Comparison of ENCODE assay signal across 8 cellular contexts in the genomic region with DNA sequence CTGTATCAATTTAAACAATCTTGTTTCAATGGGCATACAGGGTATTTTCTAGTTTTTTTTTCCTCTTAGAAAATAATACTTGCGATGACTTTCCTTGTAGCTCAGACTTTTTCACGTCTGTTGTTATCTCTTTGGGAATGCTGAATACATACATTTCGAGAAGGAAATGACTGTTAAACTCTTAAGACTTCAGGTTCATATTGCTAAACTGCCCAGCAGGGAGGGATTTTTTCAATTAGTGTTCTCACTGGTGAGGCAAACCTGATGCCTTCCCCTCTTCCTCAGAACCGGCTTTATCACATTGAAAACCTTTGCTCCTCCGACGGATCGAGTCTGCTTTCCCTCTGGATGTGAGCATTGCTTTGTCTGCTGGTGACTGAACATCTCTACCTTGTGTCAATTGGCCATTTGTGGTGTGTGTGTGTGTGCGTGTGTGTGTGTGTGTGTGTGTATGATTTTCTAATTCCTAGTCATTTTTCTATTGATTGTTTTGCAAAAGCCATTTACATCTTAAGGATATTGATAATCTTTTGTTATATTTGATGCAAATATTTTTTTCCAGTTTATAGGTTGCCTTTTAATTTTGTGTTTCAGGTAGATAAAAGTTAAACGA. TPM values are rescaled to one million over a fixed set of nuclear protein-coding genes. Genes with fewer than 3 reads are reported as not detected.
DNase-seq lines count a peak whose midpoint lies in the region; ATAC-seq, FAIRE-seq and TF ChIP-seq lines count a peak whose summit lies in the region.

No MANE protein-coding gene starts in this region.

- H3K4me1 Mint-ChIP-seq in T-helper 1 cell treated with Interleukin-12 subunit alpha and Interleukin-12 subunit beta and Interleukin-4 antibody, amounts not matched to agents 30 μg/mL and 1 μg/mL, for 36 hours (ENCODE audit: low read depth) = peaks cover 82% of the 10 kb centered on the region

- intact Hi-C loops in endothelial cell of umbilical vein (cut with micrococcal nuclease) = loop anchor here (2.0 kb wide), 1 partner anchor 78 kb away; no protein-coding TSS in a partner anchor

- H3K9me3 Mint-ChIP-seq in T-helper 1 cell treated with Interleukin-12 subunit alpha and Interleukin-12 subunit beta and Interleukin-4 antibody, amounts not matched to agents 30 μg/mL and 1 μg/mL, for 36 hours = no peaks in the 10 kb centered on the region

- peak; percentile 81 for TF ChIP-seq POLR2A in endothelial cell of umbilical vein (IDR thresholded peaks at IDR 0.05; ENCODE audit: low read depth, low read length)

- BruUV-seq in endothelial cell of umbilical vein (replicated peaks; lab: Mats Ljungman, UMichigan) = no TSS peak

- H3K27me3 Mint-ChIP-seq in T-helper 1 cell treated with Interleukin-12 subunit alpha and Interleukin-12 subunit beta and Interleukin-4 antibody, amounts not matched to agents 30 μg/mL and 1 μg/mL, for 36 hours (ENCODE audit: low read depth) = peaks cover 11% of the 10 kb centered on the region

- no peaks in the 10 kb centered on the region for H3K9me1 ChIP-seq in endothelial cell of umbilical vein (replicated peaks; ENCODE audit: control insufficient read depth, extremely low read depth, insufficient read depth, low read length)

- H3K9ac ChIP-seq in endothelial cell of umbilical vein (replicated peaks; ENCODE audit: extremely low read depth, insufficient read depth, low read length) = peak overlapping the region; percentile 98

- peaks cover 98% of the 10 kb centered on the region for H3K79me2 ChIP-seq in endothelial cell of umbilical vein (ENCODE audit: control insufficient read depth, insufficient read depth, low read length)

- peak overlapping the region; percentile 91 for H3K4me2 ChIP-seq in endothelial cell of umbilical vein (ENCODE audit: insufficient read depth, low read length)

- POLR2A ChIA-PET in endothelial cell of umbilical vein (lab: Charles Lee) = interaction anchor here (0.6 to 2.5 kb wide), 7 partner anchors 9 to 79 kb away, joined by 3 to 23 read pairs (median 4); a partner anchor contains a TSS

- peaks cover 69% of the 10 kb centered on the region for H3K36me3 Mint-ChIP-seq in T-helper 1 cell treated with Interleukin-12 subunit alpha and Interleukin-12 subunit beta and Interleukin-4 antibody, amounts not matched to agents 30 μg/mL and 1 μg/mL, for 36 hours (ENCODE audit: low read depth)

- H3K36me3 ChIP-seq in endothelial cell of umbilical vein (ENCODE audit: control insufficient read depth in 2 of 2, extremely low read depth in 1 of 2, insufficient read depth in 2 of 2, low read length in 2 of 2) = peaks cover 7 to 11% of the 10 kb centered on the region in 2 experiments
- peaks cover 53% of the 10 kb centered on the region for H3K36me3 ChIP-seq in neuron (ENCODE audit: insufficient read depth, low read length)

- dilution Hi-C loops in endothelial cell of umbilical vein (cut with MboI; ENCODE audit: extremely low pct_ligation_motif_present, low sequenced_read_pairs) = no loop called here

- no peak for FAIRE-seq in endothelial cell of umbilical vein (lab: Jason Lieb, UNC)

- peaks cover 10% of the 10 kb centered on the region for H4K20me1 ChIP-seq in endothelial cell of umbilical vein (replicated peaks; ENCODE audit: control insufficient read depth, extremely low read depth, insufficient read depth, low read length)

- peak overlapping the region; percentile 99 for H3K4me3 Mint-ChIP-seq in T-helper 1 cell treated with Interleukin-12 subunit alpha and Interleukin-12 subunit beta and Interleukin-4 antibody, amounts not matched to agents 30 μg/mL and 1 μg/mL, for 36 hours

- no peak for ATAC-seq in GM21825 (IDR thresholded peaks at IDR 0.05; ENCODE audit: unreplicated experiment)

- peak; percentile 63 for DNase-seq in activated effector memory CD4-positive, alpha-beta T cell treated with anti-CD3 and anti-CD28 coated beads, Interleukin-2, amount 50 U/mL, for 16 hours
- no peak for DNase-seq in activated effector memory CD4-positive, alpha-beta T cell treated with Interleukin-2 at 50 U/mL for 16 hours
- DNase-seq in endothelial cell of umbilical vein (ENCODE audit: low read depth, low spot score) (peak; percentile 70), midbrain (lab: John Stamatoyannopoulos, UW) (no peak), SKM-1 (lab: John Stamatoyannopoulos, UW; ENCODE audit: unreplicated experiment) (no peak)

- H3K27me3 ChIP-seq in endothelial cell of umbilical vein (ENCODE audit: control insufficient read depth in 2 of 2, insufficient read depth in 2 of 2, low read length in 2 of 2) (no peaks in the 10 kb centered on the region), neuron (ENCODE audit: insufficient read depth, low read length) (no peaks in the 10 kb centered on the region)

- CTCF ChIA-PET in endothelial cell of umbilical vein (lab: Charles Lee) = interaction anchor here (0.6 to 1.9 kb wide), 4 partner anchors 10 to 81 kb away, joined by 3 to 7 read pairs (median 3); no protein-coding TSS in a partner anchor

- no peak for TF ChIP-seq CTCF in endothelial cell of umbilical vein (IDR thresholded peaks at IDR 0.05; ENCODE audit: extremely low read depth in 1 of 2, insufficient read depth in 1 of 2, low read depth in 1 of 2, low read length in 2 of 2)

- no peak overlapping the region for H2AFZ ChIP-seq in endothelial cell of umbilical vein (ENCODE audit: low read depth, low read length)
- H2AFZ ChIP-seq in neuron (ENCODE audit: low read depth, low read length) = no peak overlapping the region

- H3K4me1 ChIP-seq in endothelial cell of umbilical vein (ENCODE audit: control insufficient read depth, extremely low read depth, insufficient read depth, low read length) (peaks cover 38% of the 10 kb centered on the region), neuron (ENCODE audit: insufficient read depth, low read length) (peaks cover 69% of the 10 kb centered on the region)

- peak overlapping the region in 2 of 3 experiments; percentile 67 to 95 for H3K4me3 ChIP-seq in endothelial cell of umbilical vein (replicated peaks in 1 of 3; ENCODE audit: insufficient read depth in 1 of 3, low read depth in 1 of 3, low read length in 3 of 3)
- peak overlapping the region; percentile 94 for H3K4me3 ChIP-seq in neuron (ENCODE audit: low read length)

- H3K27ac ChIP-seq in endothelial cell of umbilical vein (ENCODE audit: insufficient read depth, low read depth, low read length) = peak overlapping the region; percentile 45

- H3K27ac Mint-ChIP-seq in T-helper 1 cell treated with Interleukin-12 subunit alpha and Interleukin-12 subunit beta and Interleukin-4 antibody, amounts not matched to agents 30 μg/mL and 1 μg/mL, for 36 hours = peak overlapping the region; percentile 99

- no peaks in the 10 kb centered on the region for H3K9me3 ChIP-seq in endothelial cell of umbilical vein (replicated peaks; ENCODE audit: control insufficient read depth, insufficient read depth, low read length)
- no peaks in the 10 kb centered on the region for H3K9me3 ChIP-seq in neuron (ENCODE audit: low read length)

TF ChIP-seq in endothelial cell of umbilical vein, 7 proteins besides CTCF, POLR2A, EP300 and RAD21:
- no peak for TF ChIP-seq GATA2 (IDR thresholded peaks at IDR 0.05; ENCODE audit: insufficient read depth, insufficient read length, low read depth, low read length)
- TF ChIP-seq POLR2AphosphoS5 (IDR thresholded peaks at IDR 0.05; ENCODE audit: insufficient read depth, low read depth, low read length) = peak; percentile 21
- TF ChIP-seq EZH2 (IDR thresholded peaks at IDR 0.05; ENCODE audit: borderline replicate concordance, low read depth, low read length, severe bottlenecking) = no peak
- TF ChIP-seq, protein P1, sequence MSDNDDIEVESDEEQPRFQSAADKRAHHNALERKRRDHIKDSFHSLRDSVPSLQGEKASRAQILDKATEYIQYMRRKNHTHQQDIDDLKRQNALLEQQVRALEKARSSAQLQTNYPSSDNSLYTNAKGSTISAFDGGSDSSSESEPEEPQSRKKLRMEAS (IDR thresholded peaks at IDR 0.05; ENCODE audit: insufficient read depth, insufficient read length) = no peak

RNA-seq across cellular contexts. Expression of a gene that starts 6.6 kb away (rescaled TPM):
- 957 and 1,053 TPM in 2 replicates for total RNA-seq in endothelial cell of umbilical vein
- 34.4 and 43.3 TPM in 2 replicates for polyA plus RNA-seq in endothelial cell of umbilical vein
- polyA plus RNA-seq in endothelial cell of umbilical vein (2011; cell fraction: cytosol; rRNA removed) = 15.1 and 49.9 TPM in 2 replicates
- 443 and 462 TPM in 2 replicates for polyA plus RNA-seq in endothelial cell of umbilical vein (2011; cell fraction: nucleus; rRNA removed)
- polyA plus RNA-seq in endothelial cell of umbilical vein (2012) = 254 and 310 TPM in 2 replicates
- polyA minus RNA-seq in endothelial cell of umbilical vein = 900 and 1,086 TPM in 2 replicates
- 31.7 TPM for polyA minus RNA-seq in endothelial cell of umbilical vein (2011; cell fraction: cytosol; rRNA and poly(A)+ RNA removed)
- polyA minus RNA-seq in endothelial cell of umbilical vein (2011; cell fraction: nucleus; rRNA and poly(A)+ RNA removed) = 1,191 and 1,444 TPM in 2 replicates

RNA-seq across cellular contexts. Expression of a gene that starts 42.7 kb away (rescaled TPM):
- 53.9 and 57.7 TPM in 2 replicates for total RNA-seq in endothelial cell of umbilical vein
- polyA plus RNA-seq in endothelial cell of umbilical vein = 36.4 and 45.3 TPM in 2 replicates
- polyA plus RNA-seq in endothelial cell of umbilical vein (2011; cell fraction: cytosol; rRNA removed) = 24.9 and 33.1 TPM in 2 replicates
- polyA plus RNA-seq in endothelial cell of umbilical vein (2011; cell fraction: nucleus; rRNA removed) = 38.1 and 42.6 TPM in 2 replicates
- 24.3 and 29.2 TPM in 2 replicates for polyA plus RNA-seq in endothelial cell of umbilical vein (2012)
- 34.9 and 44.0 TPM in 2 replicates for polyA minus RNA-seq in endothelial cell of umbilical vein
- polyA minus RNA-seq in endothelial cell of umbilical vein (2011; cell fraction: cytosol; rRNA and poly(A)+ RNA removed) = 16.4 TPM
- 22.2 and 24.7 TPM in 2 replicates for polyA minus RNA-seq in endothelial cell of umbilical vein (2011; cell fraction: nucleus; rRNA and poly(A)+ RNA removed)

RNA-seq across cellular contexts. Expression of a gene that starts 46.7 kb away (rescaled TPM):
- 3.1 and 4.8 TPM in 2 replicates for total RNA-seq in endothelial cell of umbilical vein
- polyA plus RNA-seq in endothelial cell of umbilical vein = 1.2 TPM in 2 replicates
- 0.52 and 0.66 TPM in 2 replicates for polyA plus RNA-seq in endothelial cell of umbilical vein (2011; cell fraction: cytosol; rRNA removed)
- polyA plus RNA-seq in endothelial cell of umbilical vein (2011; cell fraction: nucleus; rRNA removed) = 2.1 and 2.5 TPM in 2 replicates
- polyA plus RNA-seq in endothelial cell of umbilical vein (2012) = 1.5 and 1.6 TPM in 2 replicates
- 0.55 and 1.9 TPM in 2 replicates for polyA minus RNA-seq in endothelial cell of umbilical vein
- polyA minus RNA-seq in endothelial cell of umbilical vein (2011; cell fraction: cytosol; rRNA and poly(A)+ RNA removed) = 6.2 TPM
- 1.7 and 2.0 TPM in 2 replicates for polyA minus RNA-seq in endothelial cell of umbilical vein (2011; cell fraction: nucleus; rRNA and poly(A)+ RNA removed)

Comparison
In these comparisons a context has a peak if more than half of its experiments do, and no peak if none do; other contexts are left out.
1. DNase-seq: peak in activated effector memory CD4-positive, alpha-beta T cell treated with anti-CD3 and anti-CD28 coated beads, Interleukin-2, amount 50 U/mL, for 16 hours (single experiment) and endothelial cell of umbilical vein (single experiment); none in activated effector memory CD4-positive, alpha-beta T cell treated with Interleukin-2 at 50 U/mL for 16 hours (single experiment), midbrain (single experiment) and SKM-1 (single experiment).